ENCODE assay signal across 15 cellular contexts in genomic region chr1:225519166-225519863, GRCh38.
DNase-seq lines count a peak whose midpoint lies in the region; ATAC-seq, FAIRE-seq and TF ChIP-seq lines count a peak whose summit lies in the region.
"Had no signal": no experiment of that assay in that cellular context is flagged by ENCODE, and none has a peak within 500 bp of the region (broad histone marks: within the 10 kb centered on the region; RNA-seq: fewer than 3 reads in every experiment).

No MANE protein-coding gene starts in this region.

- H3K36me3 ChIP-seq in HUES6 (ENCODE audit: control insufficient read depth, insufficient read depth, low read length): peaks cover 29% of the 10 kb centered on the region

- CTCF ChIA-PET in AG04450 (lab: Charles Lee): interaction anchor here (0.6 to 1.4 kb wide), 5 partner anchors 16 to 260 kb away, joined by 3 to 7 read pairs (median 3); no protein-coding TSS in a partner anchor

- H3K9me3 ChIP-seq in AG04450 (ENCODE audit: control insufficient read depth, insufficient read depth, low read length) (no peaks in the 10 kb centered on the region), HUES6 (ENCODE audit: control insufficient read depth, insufficient read depth, low read depth, low read length) (no peaks in the 10 kb centered on the region)
- H3K9me3 ChIP-seq: ascending aorta had no signal

- peak; percentile 6 for FAIRE-seq in frontal cortex (lab: Jason Lieb, UNC)
- FAIRE-seq: islet of Langerhans had no signal

- H3K27ac ChIP-seq in AG04450 (ENCODE audit: low read depth, low read length) (no peak overlapping the region), HUES6 (ENCODE audit: low read depth, low read length) (no peak overlapping the region; the same call in 1 of the 2 replicates)
- H3K27ac ChIP-seq: ascending aorta had no signal

- no peak for TF ChIP-seq CTCF in AG04450 (IDR thresholded peaks at IDR 0.05; ENCODE audit: low read depth, low read length)

- H3K9ac ChIP-seq in HUES6 (ENCODE audit: low read length): no peak overlapping the region

- H3K4me1 ChIP-seq in HUES6 (ENCODE audit: control insufficient read depth, insufficient read depth, low read length): peaks cover 31% of the 10 kb centered on the region

- DNase-seq in AG04450 (ENCODE audit: low read depth, low spot score) (no peak), frontal cortex (ENCODE audit: low spot score in 2 of 2) (no peak), myocyte (ENCODE audit: low read depth) (peak; percentile 62), NCI-H1092 (lab: John Stamatoyannopoulos, UW) (no peak)
- DNase-seq in stimulated activated CD4-positive, alpha-beta T cell treated with anti-CD3 and anti-CD28 coated beads, Interleukin-2, amount 100 ng/mL, for 48 hours: no peak
- DNase-seq: ACHN; activated CD8-positive, alpha-beta memory T cell treated with anti-CD3 and anti-CD28 coated beads for 24 hours; activated effector memory CD4-positive, alpha-beta T cell treated with Interleukin-2 at 50 U/mL for 16 hours; NCI-H1105 treated with DMSO at 0.1 percent for 48 hours; stimulated activated CD4-positive, alpha-beta T cell treated with anti-CD3 and anti-CD28 coated beads, Interleukin-4, amount 100 ng/mL, for 4 hours had no signal

- POLR2A ChIA-PET in AG04450 (lab: Yijun Ruan, JAX): interaction anchor here (0.6 kb wide), 1 partner anchor 258 kb away, joined by 8 read pairs; the partner anchor contains the start of gene SRP9

- H3K27me3 ChIP-seq in AG04450 (ENCODE audit: control insufficient read depth, insufficient read depth, low read length): no peaks in the 10 kb centered on the region
- no peaks in the 10 kb centered on the region for H3K27me3 ChIP-seq in HUES6 (ENCODE audit: control insufficient read depth, insufficient read depth, low read length)
- H3K27me3 ChIP-seq: ascending aorta had no signal

- H3K4me3 ChIP-seq in AG04450 (ENCODE audit: low read depth, low read length) (peak overlapping the region; percentile 37), HUES6 (ENCODE audit: low read depth, low read length) (peak overlapping the region; percentile 27; the same call in 1 of the 2 replicates)
- H3K4me3 ChIP-seq: ascending aorta had no signal

- ATAC-seq in HG03196 (IDR thresholded peaks at IDR 0.05; ENCODE audit: unreplicated experiment) (no peak), GM19467 (IDR thresholded peaks at IDR 0.05; ENCODE audit: unreplicated experiment) (no peak)
